Comparison of ENCODE assay signal across 25 cellular contexts in genomic region chr20:9686455-9686854, GRCh38.
"Had no signal": no experiment of that assay in that cellular context is flagged by ENCODE, and none has a peak within 500 bp of the region (broad histone marks: within the 10 kb centered on the region; RNA-seq: fewer than 3 reads in every experiment).

No MANE protein-coding gene starts in this region.

- ATAC-seq: heart right ventricle; left ventricle myocardium superior; natural killer cell treated with Interleukin-12 subunit alpha and Interleukin-12 subunit beta and Interleukin-15 and Interleukin-18, amount 100 ng/mL, for 72 hours; sciatic nerve; stimulated activated effector memory CD8-positive, alpha-beta T cell treated with anti-CD3 and anti-CD28 coated beads, Interleukin-12 subunit alpha, Interleukin-12 subunit beta, amount 100 ng/mL, for 72 hours had no signal

- H3K9ac ChIP-seq: parathyroid adenoma had no signal

- H3K4me2 ChIP-seq: smooth muscle cell had no signal

- H3K27me3 ChIP-seq: esophagus squamous epithelium, stomach, thyroid gland, vagina had no signal

- H3K79me2 ChIP-seq: parathyroid adenoma had no signal

- H3K27ac Mint-ChIP-seq: natural killer cell treated with Interleukin-12 subunit alpha and Interleukin-12 subunit beta and Interleukin-15 and Interleukin-18, amount 100 ng/mL, for 72 hours; progenitor cell of endocrine pancreas; stimulated activated effector memory CD8-positive, alpha-beta T cell treated with anti-CD3 and anti-CD28 coated beads, Interleukin-12 subunit alpha, Interleukin-12 subunit beta, amount 100 ng/mL, for 72 hours had no signal

- H3K9me3 ChIP-seq: esophagus squamous epithelium, heart right ventricle, lower lobe of right lung, stomach, thyroid gland, vagina had no signal

- H3K36me3 ChIP-seq: esophagus squamous epithelium, heart right ventricle, lower lobe of right lung, stomach, thyroid gland, vagina had no signal

- DNase-seq: dermis blood vessel endothelial cell; effector memory CD4-positive, alpha-beta T cell; esophagus squamous epithelium; foreskin melanocyte; glutamatergic neuron; heart right ventricle; hippocampal formation; left ventricle myocardium superior; lower lobe of right lung; stimulated activated CD4-positive, alpha-beta T cell treated with anti-CD3 and anti-CD28 coated beads, Interleukin-12 subunit alpha, Interleukin-12 subunit beta, amount 100 ng/mL, for 4 hours; stimulated activated CD4-positive, alpha-beta T cell treated with anti-CD3 and anti-CD28 coated beads, Interleukin-1b, Interleukin-23, amount 100 ng/mL, for 48 hours; stimulated activated CD4-positive, alpha-beta T cell treated with anti-CD3 and anti-CD28 coated beads, Interleukin-4, amount 100 ng/mL, for 1 hour; stimulated activated naive CD4-positive, alpha-beta T cell treated with Interleukin-2 at 50 U/mL for 16 hours; stomach; thyroid gland; trophoblast cell had no signal

- H3K4me3 Mint-ChIP-seq: natural killer cell treated with Interleukin-12 subunit alpha and Interleukin-12 subunit beta and Interleukin-15 and Interleukin-18, amount 100 ng/mL, for 72 hours; neural crest cell; stimulated activated effector memory CD8-positive, alpha-beta T cell treated with anti-CD3 and anti-CD28 coated beads, Interleukin-12 subunit alpha, Interleukin-12 subunit beta, amount 100 ng/mL, for 72 hours had no signal

- H3K4me1 ChIP-seq: esophagus squamous epithelium, heart right ventricle, lower lobe of right lung, parathyroid adenoma, stomach, thyroid gland, vagina had no signal

- H2AFZ ChIP-seq: parathyroid adenoma had no signal

- H3K27ac ChIP-seq: coronary artery, esophagus squamous epithelium, heart right ventricle, lower lobe of right lung, parathyroid adenoma, stomach, thyroid gland, vagina had no signal

- H3K4me1 Mint-ChIP-seq: neural crest cell; stimulated activated effector memory CD8-positive, alpha-beta T cell treated with anti-CD3 and anti-CD28 coated beads, Interleukin-12 subunit alpha, Interleukin-12 subunit beta, amount 100 ng/mL, for 72 hours had no signal

- H3K27me3 Mint-ChIP-seq: natural killer cell treated with Interleukin-12 subunit alpha and Interleukin-12 subunit beta and Interleukin-15 and Interleukin-18, amount 100 ng/mL, for 72 hours; progenitor cell of endocrine pancreas had no signal

- H3K9me3 Mint-ChIP-seq: neural crest cell had no signal

- H3K4me3 ChIP-seq: coronary artery, esophagus squamous epithelium, heart right ventricle, lower lobe of right lung, smooth muscle cell, stomach, thyroid gland, vagina had no signal

- H3K36me3 Mint-ChIP-seq: natural killer cell treated with Interleukin-12 subunit alpha and Interleukin-12 subunit beta and Interleukin-15 and Interleukin-18, amount 100 ng/mL, for 72 hours; stimulated activated effector memory CD8-positive, alpha-beta T cell treated with anti-CD3 and anti-CD28 coated beads, Interleukin-12 subunit alpha, Interleukin-12 subunit beta, amount 100 ng/mL, for 72 hours had no signal
